Comparison of ENCODE assay signal across 21 cellular contexts in the genomic region with DNA sequence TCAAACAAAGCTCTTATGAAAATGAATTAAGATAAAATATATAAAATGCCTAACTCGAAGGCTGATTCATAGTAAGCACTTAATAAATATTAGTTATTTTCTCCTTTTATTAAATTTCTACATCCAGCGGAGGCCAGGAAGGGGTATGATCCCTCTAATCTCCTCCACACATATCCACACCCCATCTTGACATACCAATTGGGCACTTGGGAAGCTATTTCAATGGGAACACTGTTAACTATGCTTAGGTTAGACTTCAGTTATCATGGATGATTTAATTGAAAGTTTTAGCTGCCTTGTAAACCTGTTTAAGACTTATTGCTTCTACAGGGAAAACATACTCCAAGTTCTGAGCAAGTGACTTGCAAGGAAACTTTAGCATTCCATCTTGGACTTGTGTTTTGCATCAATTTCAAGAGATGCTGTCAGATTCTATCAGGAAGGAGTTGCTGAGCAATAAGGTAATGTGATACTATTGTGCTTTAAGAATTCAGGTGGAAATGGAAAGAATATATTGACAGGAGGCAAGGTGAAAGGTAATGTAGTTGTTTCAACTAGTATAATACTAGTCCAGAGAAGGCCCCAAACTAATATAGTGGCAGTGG.
"Had no signal": no experiment of that assay in that cellular context is flagged by ENCODE, and none has a peak within 500 bp of the region (broad histone marks: within the 10 kb centered on the region; RNA-seq: fewer than 3 reads in every experiment).

No MANE protein-coding gene starts in this region.

- H3K27ac Mint-ChIP-seq: nephron progenitor cell; stimulated activated naive B cell treated with anti-CD40 and anti-IgM and Interleukin-4, amounts not matched to agents 10 μg/mL and 1 μg/mL and 100 μg/mL, for 72 hours; stimulated activated naive CD8-positive, alpha-beta T cell treated with anti-CD3 and anti-CD28 coated beads, Interleukin-15, amount 100 ng/mL, for 72 hours had no signal

- FAIRE-seq: endometrium, kidney, urothelium cell line had no signal

- H2AFZ ChIP-seq: parathyroid adenoma had no signal

- DNase-seq: cortex of kidney; dorsolateral prefrontal cortex; effector memory CD4-positive, alpha-beta T cell; foreskin fibroblast; kidney; left colon; midbrain; nephron progenitor cell; right lobe of liver; stimulated activated CD4-positive, alpha-beta T cell treated with anti-CD3 and anti-CD28 coated beads, Interleukin-4, amount 100 ng/mL, for 24 hours; stimulated activated naive B cell treated with anti-CD40 and anti-IgM and Interleukin-4, amounts not matched to agents 10 μg/mL and 1 μg/mL and 100 μg/mL, for 72 hours; stimulated activated naive CD8-positive, alpha-beta T cell treated with anti-CD3 and anti-CD28 coated beads, Interleukin-15, amount 100 ng/mL, for 72 hours; transverse colon had no signal

- H3K9me3 Mint-ChIP-seq: central memory CD8-positive, alpha-beta T cell; nephron progenitor cell; stimulated activated naive B cell treated with anti-CD40 and anti-IgM and Interleukin-4, amounts not matched to agents 10 μg/mL and 1 μg/mL and 100 μg/mL, for 72 hours; stimulated activated naive CD8-positive, alpha-beta T cell treated with anti-CD3 and anti-CD28 coated beads, Interleukin-15, amount 100 ng/mL, for 72 hours had no signal

- H3K4me3 Mint-ChIP-seq: central memory CD8-positive, alpha-beta T cell; nephron progenitor cell; stimulated activated naive B cell treated with anti-CD40 and anti-IgM and Interleukin-4, amounts not matched to agents 10 μg/mL and 1 μg/mL and 100 μg/mL, for 72 hours; stimulated activated naive CD8-positive, alpha-beta T cell treated with anti-CD3 and anti-CD28 coated beads, Interleukin-15, amount 100 ng/mL, for 72 hours had no signal

- H3K27me3 ChIP-seq: dorsolateral prefrontal cortex, esophagus muscularis mucosa, right lobe of liver, transverse colon had no signal

- H3K9ac ChIP-seq: parathyroid adenoma had no signal

- H3K27ac ChIP-seq: dorsolateral prefrontal cortex, epithelial cell of prostate, esophagus muscularis mucosa, parathyroid adenoma, prostate gland, right lobe of liver, thoracic aorta, transverse colon had no signal

- H3K27me3 Mint-ChIP-seq: central memory CD8-positive, alpha-beta T cell; stimulated activated naive B cell treated with anti-CD40 and anti-IgM and Interleukin-4, amounts not matched to agents 10 μg/mL and 1 μg/mL and 100 μg/mL, for 72 hours; stimulated activated naive CD8-positive, alpha-beta T cell treated with anti-CD3 and anti-CD28 coated beads, Interleukin-15, amount 100 ng/mL, for 72 hours had no signal

- H3K79me2 ChIP-seq: parathyroid adenoma had no signal

- ATAC-seq: left colon; right lobe of liver; stimulated activated naive B cell treated with anti-CD40 and anti-IgM and Interleukin-4, amounts not matched to agents 10 μg/mL and 1 μg/mL and 100 μg/mL, for 72 hours; stimulated activated naive CD8-positive, alpha-beta T cell treated with anti-CD3 and anti-CD28 coated beads, Interleukin-15, amount 100 ng/mL, for 72 hours had no signal

- H3K4me1 ChIP-seq: prostate gland, right lobe of liver had no signal

- H3K4me3 ChIP-seq: dorsolateral prefrontal cortex, esophagus muscularis mucosa, prostate gland, right lobe of liver, thoracic aorta, transverse colon had no signal
